Comparison of ENCODE assay signal across 8 cellular contexts in the genomic region with DNA sequence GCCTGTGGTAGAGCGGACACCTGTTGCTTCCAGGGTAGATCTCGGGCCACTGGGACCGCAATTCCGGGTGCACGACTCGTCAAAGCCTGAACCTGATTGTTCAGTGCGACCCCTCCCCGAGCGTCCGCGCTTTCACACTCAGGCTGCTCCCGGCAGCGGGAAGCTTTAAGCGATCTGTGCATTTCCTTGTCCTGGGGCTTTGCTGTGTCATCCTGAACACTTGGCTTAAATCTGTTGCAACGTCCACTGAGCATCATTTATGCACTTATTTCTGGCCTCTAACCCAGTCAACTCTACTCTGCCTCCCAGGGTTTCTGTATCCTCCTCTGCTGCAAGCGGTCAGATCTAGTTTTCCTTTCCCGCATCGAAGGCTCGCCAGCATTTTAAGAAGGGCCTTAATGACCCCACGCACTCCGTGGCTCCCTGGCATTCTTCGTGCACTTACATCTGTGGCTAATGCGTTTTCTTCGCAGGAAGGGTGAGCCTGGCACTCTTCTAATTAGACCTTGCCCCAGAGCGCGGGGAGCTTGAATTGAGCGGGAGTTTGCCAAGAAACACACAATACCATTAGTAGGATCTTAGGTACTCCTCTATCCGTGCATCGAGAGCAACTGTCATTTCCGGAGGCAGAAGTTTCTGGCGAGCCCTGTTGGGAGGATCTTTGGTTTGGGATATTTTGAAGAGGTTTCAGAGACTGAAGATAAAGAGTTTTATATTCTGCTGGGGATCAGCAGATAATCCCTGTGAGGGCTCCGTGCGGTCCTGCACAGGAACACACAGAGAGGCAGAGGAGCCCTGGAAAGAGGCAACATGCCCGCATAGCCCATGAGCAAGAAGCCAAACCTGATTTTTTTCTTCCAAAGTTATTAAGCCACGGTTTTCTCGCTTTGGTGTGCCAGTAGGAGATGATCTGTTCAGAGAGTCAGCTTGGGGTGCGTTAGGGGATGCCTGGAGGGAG. TPM values are rescaled to one million over a fixed set of nuclear protein-coding genes. Genes with fewer than 3 reads are reported as not detected.
DNase-seq lines count a peak whose midpoint lies in the region; ATAC-seq and TF ChIP-seq lines count a peak whose summit lies in the region.

No MANE protein-coding gene starts in this region.

- TF ChIP-seq CTCF in hepatocyte (IDR thresholded peaks at IDR 0.05; ENCODE audit: poor library complexity), result no peak
- no peak for TF ChIP-seq CTCF in OCI-LY7 (conservative IDR thresholded peaks at IDR 0.05; ENCODE audit: low read length)

- H3K4me1 Mint-ChIP-seq in activated T-cell treated with anti-CD3 and anti-CD28 coated beads, Interleukin-2, amount 50 U/mL, for 24 hours (ENCODE audit: low read depth), result peaks cover 16% of the 10 kb centered on the region
- peaks cover 13% of the 10 kb centered on the region for H3K4me1 Mint-ChIP-seq in activated naive CD8-positive, alpha-beta T cell treated with anti-CD3 and anti-CD28 coated beads for 36 hours

- H3K9me3 ChIP-seq in hepatocyte (ENCODE audit: low read depth) (no peaks in the 10 kb centered on the region), OCI-LY7 (ENCODE audit: low read length) (no peaks in the 10 kb centered on the region)

- H3K9me2 ChIP-seq in hepatocyte (replicated peaks; ENCODE audit: insufficient read depth) (no peaks in the 10 kb centered on the region), OCI-LY7 (ENCODE audit: insufficient read depth, low read length) (no peaks in the 10 kb centered on the region)

- H2AFZ ChIP-seq in hepatocyte (peak overlapping the region; percentile 94), OCI-LY7 (ENCODE audit: low read length) (no peak overlapping the region)

- 11% methylated on average over 37 of the region's 37 CpGs for WGBS in hepatocyte (ENCODE audit: low lambda C conversion rate, missing lambda C conversion rate)

- H3K27me3 ChIP-seq in hepatocyte, result peaks cover 17% of the 10 kb centered on the region

- H3K4me3 ChIP-seq in hepatocyte (peak overlapping the region; percentile 32), skeletal muscle cell (ENCODE audit: low read depth, low read length) (peak overlapping the region; percentile 57), OCI-LY7 (ENCODE audit: low read depth, low read length, poor library complexity, severe bottlenecking) (no peak overlapping the region)

- peak overlapping the region; percentile 69 for H3K4me3 Mint-ChIP-seq in activated T-cell treated with anti-CD3 and anti-CD28 coated beads, Interleukin-2, amount 50 U/mL, for 24 hours
- peak overlapping the region; percentile 70 for H3K4me3 Mint-ChIP-seq in activated naive CD8-positive, alpha-beta T cell treated with anti-CD3 and anti-CD28 coated beads for 36 hours

- peaks cover 48% of the 10 kb centered on the region for H3K27me3 Mint-ChIP-seq in activated T-cell treated with anti-CD3 and anti-CD28 coated beads, Interleukin-2, amount 50 U/mL, for 24 hours
- peaks cover 50% of the 10 kb centered on the region for H3K27me3 Mint-ChIP-seq in activated naive CD8-positive, alpha-beta T cell treated with anti-CD3 and anti-CD28 coated beads for 36 hours

- no peaks in the 10 kb centered on the region for H4K20me1 ChIP-seq in hepatocyte (ENCODE audit: insufficient read depth, poor library complexity, severe bottlenecking)
- no peaks in the 10 kb centered on the region for H4K20me1 ChIP-seq in OCI-LY7 (ENCODE audit: insufficient read depth, low read length)

- POLR2A ChIA-PET in OCI-LY7 (lab: Charles Lee), result no interaction called here

- H3K4me1 ChIP-seq in hepatocyte (ENCODE audit: insufficient read depth) (peaks cover 13% of the 10 kb centered on the region), OCI-LY7 (ENCODE audit: insufficient read depth, low read length, poor library complexity, severe bottlenecking) (no peaks in the 10 kb centered on the region)

- no peak for ATAC-seq in GM21367 (IDR thresholded peaks at IDR 0.05; ENCODE audit: unreplicated experiment)

- H3K27ac ChIP-seq in hepatocyte, result no peak overlapping the region
- H3K27ac ChIP-seq in OCI-LY7 (ENCODE audit: low read depth, low read length, poor library complexity, severe bottlenecking), result no peak overlapping the region

- BruUV-seq in OCI-LY7 (replicated peaks; lab: Mats Ljungman, UMichigan), result no TSS peak

- no peaks in the 10 kb centered on the region for H3K36me3 Mint-ChIP-seq in activated T-cell treated with anti-CD3 and anti-CD28 coated beads, Interleukin-2, amount 50 U/mL, for 24 hours (ENCODE audit: low read depth)
- no peaks in the 10 kb centered on the region for H3K36me3 Mint-ChIP-seq in activated naive CD8-positive, alpha-beta T cell treated with anti-CD3 and anti-CD28 coated beads for 36 hours

- DNase-seq in activated T-cell treated with anti-CD3 and anti-CD28 coated beads, Interleukin-2, amount 50 U/mL, for 24 hours, result peak; percentile 33
- DNase-seq in activated T-cell treated with anti-CD3 and anti-CD28 coated beads, Interleukin-2, amount 50 U/mL, for 1 hour, result no peak
- no peak for DNase-seq in activated naive CD8-positive, alpha-beta T cell treated with anti-CD3 and anti-CD28 coated beads for 36 hours
- DNase-seq in hepatocyte (ENCODE audit: low spot score), result peak; percentile 17
- peak; percentile 27 for DNase-seq in skeletal muscle cell (ENCODE audit: low read depth)
- no peak for DNase-seq in OCI-LY7 (ENCODE audit: low spot score)
- no peak for DNase-seq in midbrain (lab: John Stamatoyannopoulos, UW)

- intact Hi-C loops in OCI-LY7 (cut with micrococcal nuclease; ENCODE audit: unreplicated experiment), result no loop called here

- H3K36me3 ChIP-seq in hepatocyte (replicated peaks; ENCODE audit: insufficient read depth, low read depth) (no peaks in the 10 kb centered on the region), OCI-LY7 (ENCODE audit: insufficient read depth, low read length) (no peaks in the 10 kb centered on the region)

- no peak overlapping the region for H3K27ac Mint-ChIP-seq in activated T-cell treated with anti-CD3 and anti-CD28 coated beads, Interleukin-2, amount 50 U/mL, for 24 hours
- H3K27ac Mint-ChIP-seq in activated naive CD8-positive, alpha-beta T cell treated with anti-CD3 and anti-CD28 coated beads for 36 hours, result no peak overlapping the region

- H3K4me2 ChIP-seq in hepatocyte (peak overlapping the region; percentile 90), OCI-LY7 (ENCODE audit: low read length) (no peak overlapping the region)

- CTCF ChIA-PET in OCI-LY7 (lab: Charles Lee; ENCODE audit: unreplicated experiment), result no interaction called here

- no peaks in the 10 kb centered on the region for H3K9me3 Mint-ChIP-seq in activated T-cell treated with anti-CD3 and anti-CD28 coated beads, Interleukin-2, amount 50 U/mL, for 24 hours
- no peaks in the 10 kb centered on the region for H3K9me3 Mint-ChIP-seq in activated naive CD8-positive, alpha-beta T cell treated with anti-CD3 and anti-CD28 coated beads for 36 hours

- H3K79me2 ChIP-seq in hepatocyte (no peaks in the 10 kb centered on the region), OCI-LY7 (ENCODE audit: insufficient read depth, low read depth, low read length) (no peaks in the 10 kb centered on the region)

RNA-seq across cellular contexts. Expression of a gene that starts 0.7 kb away (rescaled TPM):
- total RNA-seq in activated naive CD8-positive, alpha-beta T cell treated with anti-CD3 and anti-CD28 coated beads for 36 hours, result under 1 TPM in 1 of 2 experiments, not detected in 1; 0.34 TPM
- total RNA-seq in hepatocyte (3.6 and 4.4 TPM in 2 replicates), OCI-LY7 (2022) (not detected in 2 replicates)
- 0.43 and 0.64 TPM in 2 replicates for polyA plus RNA-seq in hepatocyte
- total RNA-seq in OCI-LY7 (2014; rRNA removed; shearing (Covaris generic)), result 0.06 TPM in 1 of 2 replicates, not detected in the other

Comparison
In these comparisons a context has a peak if more than half of its experiments do, and no peak if none do; other contexts are left out.
1. DNase-seq: peak in activated T-cell treated with anti-CD3 and anti-CD28 coated beads, Interleukin-2, amount 50 U/mL, for 24 hours (single experiment), hepatocyte (single experiment) and skeletal muscle cell (single experiment); none in activated T-cell treated with anti-CD3 and anti-CD28 coated beads, Interleukin-2, amount 50 U/mL, for 1 hour (single experiment), activated naive CD8-positive, alpha-beta T cell treated with anti-CD3 and anti-CD28 coated beads for 36 hours (single experiment), OCI-LY7 (single experiment) and midbrain (single experiment).